Comparison of ENCODE assay signal across 15 cellular contexts in genomic region chr10:50592961-50593418, GRCh38. TPM values are rescaled to one million over a fixed set of nuclear protein-coding genes. Genes with fewer than 3 reads are reported as not detected.
DNase-seq lines count a peak whose midpoint lies in the region; ATAC-seq and TF ChIP-seq lines count a peak whose summit lies in the region.
"Had no signal": no experiment of that assay in that cellular context is flagged by ENCODE, and none has a peak within 500 bp of the region (broad histone marks: within the 10 kb centered on the region; RNA-seq: fewer than 3 reads in every experiment).

No MANE protein-coding gene starts in this region.

- no peak for ATAC-seq in stimulated activated naive CD8-positive, alpha-beta T cell treated with anti-CD3 and anti-CD28 coated beads, Interleukin-15, Interleukin-2, amounts not matched to agents 100 U/mL and 50 U/mL, for 24 hours

- H3K27me3 Mint-ChIP-seq in glutamatergic neuron (ENCODE audit: unreplicated experiment): peaks cover 4% of the 10 kb centered on the region
- H3K27me3 Mint-ChIP-seq: B cell; CD4-positive, CD25-positive, alpha-beta regulatory T cell had no signal

- no peak overlapping the region for H3K4me3 Mint-ChIP-seq in glutamatergic neuron (ENCODE audit: unreplicated experiment)
- H3K4me3 Mint-ChIP-seq: B cell; CD4-positive, CD25-positive, alpha-beta regulatory T cell had no signal

- DNase-seq in ELR (ENCODE audit: low read depth): peak; percentile 27
- DNase-seq in LHCN-M2 (ENCODE audit: low read depth): peak; percentile 45
- DNase-seq in cerebellar cortex (ENCODE audit: low spot score): peak; percentile 33
- no peak for DNase-seq in glutamatergic neuron
- DNase-seq in stimulated activated naive CD8-positive, alpha-beta T cell treated with anti-CD3 and anti-CD28 coated beads, Interleukin-15, Interleukin-2, amounts not matched to agents 100 U/mL and 50 U/mL, for 24 hours: no peak
- no peak for DNase-seq in NCI-H526 (lab: John Stamatoyannopoulos, UW)
- no peak for DNase-seq in islet precursor cell
- no peak for DNase-seq in UCSD-AML1 (lab: John Stamatoyannopoulos, UW; ENCODE audit: unreplicated experiment)
- DNase-seq: CD4-positive, CD25-positive, alpha-beta regulatory T cell; KG1; NCI-H1092; NCI-H146; NCI-H82; SK-N-SH had no signal

- TF ChIP-seq CTCF in glutamatergic neuron (IDR thresholded peaks at IDR 0.05; ENCODE audit: partially characterized antibody, unreplicated experiment): no peak

- H3K4me1 Mint-ChIP-seq in glutamatergic neuron (ENCODE audit: low read depth, unreplicated experiment): peaks cover 34% of the 10 kb centered on the region

- H3K9me3 Mint-ChIP-seq in glutamatergic neuron (ENCODE audit: unreplicated experiment): peaks cover 3% of the 10 kb centered on the region
- H3K9me3 Mint-ChIP-seq: CD4-positive, CD25-positive, alpha-beta regulatory T cell had no signal

- peaks cover 4% of the 10 kb centered on the region for H3K36me3 Mint-ChIP-seq in glutamatergic neuron (ENCODE audit: unreplicated experiment)

- peak overlapping the region; percentile 89 for H3K27ac Mint-ChIP-seq in glutamatergic neuron (ENCODE audit: unreplicated experiment)
- H3K27ac Mint-ChIP-seq: B cell had no signal

RNA-seq across cellular contexts. Expression of gene SGMS1, which starts 30.8 kb away (rescaled TPM):
- total RNA-seq in LHCN-M2 (2014; rRNA removed) (32.4 and 32.6 TPM in 2 replicates), glutamatergic neuron (ENCODE audit: unreplicated experiment) (24.1 TPM)
- polyA plus RNA-seq in LHCN-M2 (2012): 8.7 TPM

Comparison
In these comparisons a context has a peak if more than half of its experiments do, and no peak if none do; other contexts are left out.
1. DNase-seq: peak in ELR (single experiment), LHCN-M2 (single experiment) and cerebellar cortex (single experiment); none in glutamatergic neuron (single experiment), stimulated activated naive CD8-positive, alpha-beta T cell treated with anti-CD3 and anti-CD28 coated beads, Interleukin-15, Interleukin-2, amounts not matched to agents 100 U/mL and 50 U/mL, for 24 hours (single experiment), NCI-H526 (0 of 2), islet precursor cell (single experiment) and UCSD-AML1 (single experiment).